17 cellular contexts compared by ENCODE assay signal in genomic region chr3:172164620-172165362, GRCh38.
DNase-seq lines count a peak whose midpoint lies in the region; ATAC-seq, FAIRE-seq and TF ChIP-seq lines count a peak whose summit lies in the region.
"Had no signal": no experiment of that assay in that cellular context is flagged by ENCODE, and none has a peak within 500 bp of the region (broad histone marks: within the 10 kb centered on the region; RNA-seq: fewer than 3 reads in every experiment).

No MANE protein-coding gene starts in this region.

- no peak overlapping the region; the same call in 2 of the 3 replicates for H3K4me2 ChIP-seq in A549
- no peak overlapping the region for H3K4me2 ChIP-seq in PC-9
- peak overlapping the region; percentile 15 for H3K4me2 ChIP-seq in smooth muscle cell

- DNase-seq in A549 (ENCODE audit: low read depth in 1 of 2, low spot score in 1 of 2) (no peak), PC-9 (no peak), chondrocyte (ENCODE audit: low spot score) (no peak), smooth muscle cell (lab: John Stamatoyannopoulos, UW; ENCODE audit: unreplicated experiment) (no peak), 8988T (no peak), CD1c-positive myeloid dendritic cell (ENCODE audit: extremely low spot score) (no peak), GM19240 (ENCODE audit: insufficient read length, low spot score) (no peak)
- DNase-seq: ACHN; BE2C; C1 segment of cervical spinal cord; Caco-2; CD4-positive, alpha-beta T cell; DMS153; DMS79; GF-D8; GOT3; H7 had no signal

- POLR2A ChIA-PET in A549 (lab: Yijun Ruan, JAX) (no interaction called here), PC-9 (lab: Charles Lee; ENCODE audit: unreplicated experiment) (no interaction called here)

- H3K4me1 ChIP-seq in A549 (peaks cover 88% of the 10 kb centered on the region), PC-9 (replicated peaks; ENCODE audit: insufficient read depth) (peaks cover 90% of the 10 kb centered on the region), smooth muscle cell (ENCODE audit: low read depth) (peaks cover 21% of the 10 kb centered on the region)
- H3K4me1 ChIP-seq: BE2C had no signal

- H3K36me3 Mint-ChIP-seq in chondrocyte (ENCODE audit: low read depth): peaks cover 3% of the 10 kb centered on the region

- H3K79me2 ChIP-seq in PC-9 (ENCODE audit: low read depth) (peaks cover 99% of the 10 kb centered on the region), smooth muscle cell (ENCODE audit: low read depth) (peaks cover 100% of the 10 kb centered on the region)

- no TSS peak for BruUV-seq in PC-9 (replicated peaks; lab: Mats Ljungman, UMichigan)

- TF ChIP-seq CTCF in A549 (IDR thresholded peaks at IDR 0.05): no peak
- TF ChIP-seq CTCF in PC-9 (conservative IDR thresholded peaks at IDR 0.05): no peak
- TF ChIP-seq CTCF in chondrocyte (IDR thresholded peaks at IDR 0.05): no peak
- TF ChIP-seq CTCF in smooth muscle cell (IDR thresholded peaks at IDR 0.05; ENCODE audit: borderline replicate concordance, insufficient read depth, poor library complexity, severe bottlenecking): no peak

- H3K9me3 ChIP-seq in A549: no peaks in the 10 kb centered on the region
- no peaks in the 10 kb centered on the region for H3K9me3 ChIP-seq in PC-9 (ENCODE audit: insufficient read depth, low read depth)
- no peaks in the 10 kb centered on the region for H3K9me3 ChIP-seq in smooth muscle cell (replicated peaks; ENCODE audit: low read depth)
- H3K9me3 ChIP-seq: BE2C, Caco-2 had no signal

- H3K27me3 ChIP-seq in PC-9 (ENCODE audit: insufficient read depth, low read depth) (no peaks in the 10 kb centered on the region), smooth muscle cell (ENCODE audit: low read depth) (no peaks in the 10 kb centered on the region)
- H3K27me3 ChIP-seq: BE2C had no signal

- H3K4me1 Mint-ChIP-seq in chondrocyte (ENCODE audit: low read depth): peaks cover 64% of the 10 kb centered on the region

- no peaks in the 10 kb centered on the region for H3K27me3 Mint-ChIP-seq in chondrocyte (ENCODE audit: low read depth)
- H3K27me3 Mint-ChIP-seq: CD4-positive, alpha-beta T cell had no signal

- no peak for TF ChIP-seq POLR2A in A549 (IDR thresholded peaks at IDR 0.05; ENCODE audit: low read length)

- no peak overlapping the region for H3K4me3 Mint-ChIP-seq in chondrocyte (ENCODE audit: unreplicated experiment)
- H3K4me3 Mint-ChIP-seq: CD4-positive, alpha-beta T cell had no signal

- peaks cover 95% of the 10 kb centered on the region for H3F3A ChIP-seq in PC-9 (ENCODE audit: insufficient read depth, low read depth)
- peaks cover 43% of the 10 kb centered on the region for H3F3A ChIP-seq in smooth muscle cell (ENCODE audit: low read depth)

- no peaks in the 10 kb centered on the region for H3K9me2 ChIP-seq in PC-9 (ENCODE audit: insufficient read depth)

- H3K4me3 ChIP-seq in A549: no peak overlapping the region
- H3K4me3 ChIP-seq in PC-9: no peak overlapping the region
- H3K4me3 ChIP-seq in smooth muscle cell: no peak overlapping the region

- no peak overlapping the region for H2AFZ ChIP-seq in PC-9
- no peak overlapping the region for H2AFZ ChIP-seq in smooth muscle cell (ENCODE audit: low read depth)

- intact Hi-C loops in PC-9 (cut with micrococcal nuclease; ENCODE audit: unreplicated experiment): no loop called here

- no peak overlapping the region for H3K9ac ChIP-seq in smooth muscle cell (ENCODE audit: low read depth)

- ATAC-seq in A549: no peak

- H3K9me3 Mint-ChIP-seq in chondrocyte (ENCODE audit: low read depth): no peaks in the 10 kb centered on the region
- H3K9me3 Mint-ChIP-seq: CD4-positive, alpha-beta T cell had no signal

- WGBS in A549 (ENCODE audit: missing lambda C conversion rate): 91% methylated on average over 6 of the region's 6 CpGs
- WGBS in smooth muscle cell (ENCODE audit: low lambda C conversion rate): 89% methylated on average over 6 of the region's 6 CpGs

- H3K27ac Mint-ChIP-seq in chondrocyte (ENCODE audit: unreplicated experiment): peak overlapping the region; percentile 55
- H3K27ac Mint-ChIP-seq: CD4-positive, alpha-beta T cell had no signal

- CTCF ChIA-PET in A549 (lab: Yijun Ruan, JAX) (no interaction called here), PC-9 (lab: Charles Lee) (no interaction called here)

- H4K20me1 ChIP-seq in PC-9 (ENCODE audit: insufficient read depth) (peaks cover 22% of the 10 kb centered on the region), smooth muscle cell (ENCODE audit: low read depth) (peaks cover 100% of the 10 kb centered on the region)

- TF ChIP-seq RAD21 in A549 (conservative IDR thresholded peaks at IDR 0.05 in 1 of 2, IDR thresholded peaks at IDR 0.05 in 1 of 2): no peak

- H3K27ac ChIP-seq in A549 (peak overlapping the region; percentile 52 to 72; a peak in 5 of 6 replicates), PC-9 (peak overlapping the region; percentile 40), smooth muscle cell (ENCODE audit: low read depth) (peak overlapping the region; percentile 99)

- TF ChIP-seq EP300 in A549 (IDR thresholded peaks at IDR 0.05): no peak

- no peak for FAIRE-seq in A549 (lab: Jason Lieb, UNC)

- peaks cover 48% of the 10 kb centered on the region for H3K36me3 ChIP-seq in PC-9 (ENCODE audit: low read depth)
- H3K36me3 ChIP-seq in smooth muscle cell (ENCODE audit: low read depth): no peaks in the 10 kb centered on the region
- H3K36me3 ChIP-seq: BE2C had no signal

TF ChIP-seq in A549, 52 proteins besides CTCF, POLR2A, EP300 and RAD21:
- TF ChIP-seq EHF (CRISPR knock-in tag; IDR thresholded peaks at IDR 0.05): no peak
- TF ChIP-seq BCL3 (IDR thresholded peaks at IDR 0.05): no peak
- TF ChIP-seq RNF2 (IDR thresholded peaks at IDR 0.05; ENCODE audit: borderline replicate concordance, low read depth): no peak
- no peak for TF ChIP-seq NPAS2 (CRISPR knock-in tag; IDR thresholded peaks at IDR 0.05; ENCODE audit: borderline replicate concordance)
- TF ChIP-seq HDAC2 (IDR thresholded peaks at IDR 0.05): no peak

Comparison
In these comparisons a context has a peak if more than half of its experiments do, and no peak if none do; other contexts are left out.
1. H3K27ac ChIP-seq: peak in every context shown above with its lines; median percentile 99 in smooth muscle cell; 62 in A549; 40 in PC-9.